In the genomic region with DNA sequence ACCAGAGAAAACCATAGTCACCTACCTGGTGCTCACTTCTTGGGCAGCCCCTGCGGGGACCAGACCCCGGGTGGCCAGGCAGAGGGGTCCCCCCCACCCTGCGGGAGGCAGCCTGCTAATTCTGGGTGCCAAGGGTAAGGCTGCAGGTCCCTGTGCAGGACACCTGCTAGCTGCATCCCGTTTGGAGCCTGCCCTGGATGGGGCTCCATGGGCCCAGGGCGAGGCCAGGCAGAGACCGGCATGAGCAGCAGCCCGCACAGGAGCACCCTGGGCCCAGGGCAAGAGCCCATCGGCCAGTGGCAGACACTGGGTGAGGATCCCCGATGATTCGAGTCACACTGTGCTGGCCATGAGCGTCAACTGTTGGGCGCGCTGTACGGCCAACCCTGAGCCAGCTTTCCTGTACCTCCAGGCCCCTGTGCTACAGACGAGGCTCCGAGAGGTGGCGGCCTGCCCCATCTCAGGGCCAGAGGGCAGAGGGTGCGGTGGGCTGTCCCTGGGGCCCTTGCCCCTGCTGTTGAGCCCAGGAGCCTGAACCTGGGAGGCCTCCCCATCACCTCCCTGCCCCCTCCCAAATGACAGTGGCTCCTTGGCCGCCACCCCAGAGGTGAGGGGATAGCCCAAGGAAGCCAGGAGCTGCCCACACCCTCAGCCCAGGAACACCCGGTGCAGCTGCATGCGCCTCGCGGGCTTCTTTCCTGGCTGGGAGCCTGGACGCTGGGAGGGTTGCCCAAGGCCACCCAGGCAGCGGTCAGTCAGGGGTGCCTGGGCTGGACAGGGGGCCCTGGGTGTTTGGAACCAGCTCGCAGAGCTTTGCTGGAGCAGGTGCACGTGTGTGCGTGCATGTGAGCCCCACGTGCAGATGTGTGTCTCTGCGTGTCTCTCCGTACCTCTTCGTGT, we compare ENCODE assay signal across 13 cellular contexts. TPM values are rescaled to one million over a fixed set of nuclear protein-coding genes. Genes with fewer than 3 reads are reported as not detected.
DNase-seq lines count a peak whose midpoint lies in the region; ATAC-seq and TF ChIP-seq lines count a peak whose summit lies in the region.
"Had no signal": no experiment of that assay in that cellular context is flagged by ENCODE, and none has a peak within 500 bp of the region (broad histone marks: within the 10 kb centered on the region; RNA-seq: fewer than 3 reads in every experiment).

No MANE protein-coding gene starts in this region.

- no peak overlapping the region for H3K27ac Mint-ChIP-seq in natural killer cell treated with Interleukin-12 subunit alpha and Interleukin-12 subunit beta and Interleukin-15 and Interleukin-18, amount 100 ng/mL, for 72 hours
- H3K27ac Mint-ChIP-seq in natural killer cell: no peak overlapping the region
- peak overlapping the region; percentile 76 for H3K27ac Mint-ChIP-seq in neural progenitor cell

- H3K27me3 ChIP-seq in neural progenitor cell (no peaks in the 10 kb centered on the region), vagina (no peaks in the 10 kb centered on the region)

- peaks cover 7% of the 10 kb centered on the region for H3K4me1 ChIP-seq in neural progenitor cell
- peaks cover 29% of the 10 kb centered on the region for H3K4me1 ChIP-seq in vagina
- H3K4me1 ChIP-seq: foreskin keratinocyte had no signal

- H3K79me2 ChIP-seq in neural progenitor cell (ENCODE audit: low read depth): no peaks in the 10 kb centered on the region

- no peak overlapping the region for H3K4me2 ChIP-seq in neural progenitor cell

- H3K4me3 ChIP-seq in neural progenitor cell: no peak overlapping the region
- H3K4me3 ChIP-seq in vagina: no peak overlapping the region
- H3K4me3 ChIP-seq: GM23248 had no signal

- H3K9me3 Mint-ChIP-seq in natural killer cell treated with Interleukin-12 subunit alpha and Interleukin-12 subunit beta and Interleukin-15 and Interleukin-18, amount 100 ng/mL, for 72 hours: no peaks in the 10 kb centered on the region
- H3K9me3 Mint-ChIP-seq in natural killer cell (no peaks in the 10 kb centered on the region), neural progenitor cell (no peaks in the 10 kb centered on the region)

- no peaks in the 10 kb centered on the region for H3K36me3 Mint-ChIP-seq in natural killer cell treated with Interleukin-12 subunit alpha and Interleukin-12 subunit beta and Interleukin-15 and Interleukin-18, amount 100 ng/mL, for 72 hours
- H3K36me3 Mint-ChIP-seq in natural killer cell (no peaks in the 10 kb centered on the region), neural progenitor cell (no peaks in the 10 kb centered on the region)

- H3K27ac ChIP-seq in neural progenitor cell (no peak overlapping the region), vagina (peak overlapping the region; percentile 85)
- H3K27ac ChIP-seq: foreskin keratinocyte, GM23248 had no signal

- intact Hi-C loops in natural killer cell (cut with micrococcal nuclease): no loop called here
- intact Hi-C loops in Right ventricle myocardium inferior (cut with DNase I): no loop called here
- intact Hi-C loops in vagina (cut with DNase I): loop anchor here (2.0 kb wide), 1 partner anchor 149 kb away; no protein-coding TSS in a partner anchor

- no peaks in the 10 kb centered on the region for H3K4me1 Mint-ChIP-seq in natural killer cell treated with Interleukin-12 subunit alpha and Interleukin-12 subunit beta and Interleukin-15 and Interleukin-18, amount 100 ng/mL, for 72 hours (ENCODE audit: low read depth in 2 of 2)
- H3K4me1 Mint-ChIP-seq in natural killer cell: no peaks in the 10 kb centered on the region
- peaks cover 21% of the 10 kb centered on the region for H3K4me1 Mint-ChIP-seq in neural progenitor cell

- H3K9me3 ChIP-seq in neural progenitor cell (ENCODE audit: low read depth): no peaks in the 10 kb centered on the region
- no peaks in the 10 kb centered on the region for H3K9me3 ChIP-seq in vagina

- no peak overlapping the region for H3K9ac ChIP-seq in neural progenitor cell
- H3K9ac ChIP-seq: GM23248 had no signal

- TF ChIP-seq CTCF in natural killer cell (IDR thresholded peaks at IDR 0.05) (no peak), neural progenitor cell (IDR thresholded peaks at IDR 0.05) (no peak), vagina (IDR thresholded peaks at IDR 0.05) (no peak)

- no peak for TF ChIP-seq POLR2A in vagina (IDR thresholded peaks at IDR 0.05)

- DNase-seq in natural killer cell treated with Interleukin-12 subunit alpha and Interleukin-12 subunit beta and Interleukin-15 and Interleukin-18, amount 100 ng/mL, for 72 hours (ENCODE audit: low spot score): peak; percentile 57
- no peak for DNase-seq in natural killer cell
- peak; percentile 71 for DNase-seq in Right ventricle myocardium inferior (ENCODE audit: missing footprints)
- DNase-seq in neural progenitor cell (ENCODE audit: low spot score): no peak
- peak; percentile 80 to 89 for DNase-seq in vagina (ENCODE audit: extremely low spot score in 2 of 2)
- no peak for DNase-seq in NAMALWA (ENCODE audit: low spot score)
- DNase-seq in NCI-H2171 (lab: John Stamatoyannopoulos, UW): no peak
- DNase-seq: DMS53, foreskin keratinocyte, GM23248, NCI-H2227 treated with DMSO at 0.1 percent for 48 hours, T-helper 2 cell had no signal

- peaks cover 11% of the 10 kb centered on the region for H3F3A ChIP-seq in neural progenitor cell (ENCODE audit: low read depth)

- H4K20me1 ChIP-seq in neural progenitor cell (ENCODE audit: low read depth): peaks cover 3% of the 10 kb centered on the region

- ATAC-seq in natural killer cell treated with Interleukin-12 subunit alpha and Interleukin-12 subunit beta and Interleukin-15 and Interleukin-18, amount 100 ng/mL, for 72 hours: peak in 1 of 2 donors; percentile 7
- ATAC-seq in natural killer cell (no peak), Right ventricle myocardium inferior (no peak), HG03378 (IDR thresholded peaks at IDR 0.05; ENCODE audit: unreplicated experiment) (no peak)
- ATAC-seq: foreskin keratinocyte had no signal

- H3K36me3 ChIP-seq in neural progenitor cell: no peaks in the 10 kb centered on the region
- no peaks in the 10 kb centered on the region for H3K36me3 ChIP-seq in vagina

- H3K4me3 Mint-ChIP-seq in natural killer cell treated with Interleukin-12 subunit alpha and Interleukin-12 subunit beta and Interleukin-15 and Interleukin-18, amount 100 ng/mL, for 72 hours: no peak overlapping the region
- no peak overlapping the region for H3K4me3 Mint-ChIP-seq in natural killer cell
- no peak overlapping the region for H3K4me3 Mint-ChIP-seq in neural progenitor cell

- peaks cover 8 to 22% of the 10 kb centered on the region in 2 donors for H3K27me3 Mint-ChIP-seq in natural killer cell treated with Interleukin-12 subunit alpha and Interleukin-12 subunit beta and Interleukin-15 and Interleukin-18, amount 100 ng/mL, for 72 hours
- H3K27me3 Mint-ChIP-seq in natural killer cell (ENCODE audit: low read depth in 2 of 2) (peaks cover 23 to 25% of the 10 kb centered on the region in 2 donors), neural progenitor cell (ENCODE audit: insufficient read depth, low read depth) (peaks cover 9% of the 10 kb centered on the region)

- no peak overlapping the region for H2AFZ ChIP-seq in neural progenitor cell (replicated peaks)
- H2AFZ ChIP-seq: GM23248 had no signal

RNA-seq across cellular contexts. Expression of a gene that starts 47.7 kb away (rescaled TPM):
- under 1 TPM in 1 of 2 donors, not detected in 1; 0.11 TPM for total RNA-seq in natural killer cell treated with Interleukin-12 subunit alpha and Interleukin-12 subunit beta and Interleukin-15 and Interleukin-18, amount 100 ng/mL, for 72 hours
- total RNA-seq in natural killer cell: under 1 TPM; 0.09 to 0.45 (median 0.09) TPM
- 2.2 TPM for total RNA-seq in Right ventricle myocardium inferior
- 0.77 and 1.1 TPM in 2 replicates for total RNA-seq in neural progenitor cell (ENCODE audit: low replicate concordance)
- total RNA-seq in vagina: 1.2 TPM

Comparison
In these comparisons a context has a peak if more than half of its experiments do, and no peak if none do; other contexts are left out.
1. DNase-seq: peak in natural killer cell treated with Interleukin-12 subunit alpha and Interleukin-12 subunit beta and Interleukin-15 and Interleukin-18, amount 100 ng/mL, for 72 hours (single experiment), Right ventricle myocardium inferior (single experiment) and vagina (2 of 2); none in natural killer cell (single experiment), neural progenitor cell (single experiment), NAMALWA (single experiment) and NCI-H2171 (single experiment).